Comparison of ENCODE assay signal across 8 cellular contexts in genomic region chr3:127085576-127085975, GRCh38.
"Had no signal": no experiment of that assay in that cellular context is flagged by ENCODE, and none has a peak within 500 bp of the region (broad histone marks: within the 10 kb centered on the region; RNA-seq: fewer than 3 reads in every experiment).

No MANE protein-coding gene starts in this region.

- H3K9ac ChIP-seq: KMS-11 had no signal

- DNase-seq: H7, HFFc6, KBM-7 had no signal

- H3K4me3 ChIP-seq: GM23338, HAP-1 had no signal

- H3K36me3 ChIP-seq: HAP-1 had no signal

- H3K27ac ChIP-seq: HL-60, KMS-11 had no signal

- H3K4me3 Mint-ChIP-seq: GM23338, HFFc6, IgD-negative memory B cell had no signal

- H3K27ac Mint-ChIP-seq: GM23338, HFFc6, IgD-negative memory B cell had no signal

- H3K9me3 ChIP-seq: HAP-1 had no signal

- H3K4me1 ChIP-seq: HAP-1 had no signal

- H3K9me3 Mint-ChIP-seq: GM23338, HFFc6 had no signal

- H2AFZ ChIP-seq: GM23338 had no signal

- H3K4me2 ChIP-seq: GM23338, KMS-11 had no signal

- H3K4me1 Mint-ChIP-seq: GM23338, IgD-negative memory B cell had no signal
